14 cellular contexts compared by ENCODE assay signal in the genomic region with DNA sequence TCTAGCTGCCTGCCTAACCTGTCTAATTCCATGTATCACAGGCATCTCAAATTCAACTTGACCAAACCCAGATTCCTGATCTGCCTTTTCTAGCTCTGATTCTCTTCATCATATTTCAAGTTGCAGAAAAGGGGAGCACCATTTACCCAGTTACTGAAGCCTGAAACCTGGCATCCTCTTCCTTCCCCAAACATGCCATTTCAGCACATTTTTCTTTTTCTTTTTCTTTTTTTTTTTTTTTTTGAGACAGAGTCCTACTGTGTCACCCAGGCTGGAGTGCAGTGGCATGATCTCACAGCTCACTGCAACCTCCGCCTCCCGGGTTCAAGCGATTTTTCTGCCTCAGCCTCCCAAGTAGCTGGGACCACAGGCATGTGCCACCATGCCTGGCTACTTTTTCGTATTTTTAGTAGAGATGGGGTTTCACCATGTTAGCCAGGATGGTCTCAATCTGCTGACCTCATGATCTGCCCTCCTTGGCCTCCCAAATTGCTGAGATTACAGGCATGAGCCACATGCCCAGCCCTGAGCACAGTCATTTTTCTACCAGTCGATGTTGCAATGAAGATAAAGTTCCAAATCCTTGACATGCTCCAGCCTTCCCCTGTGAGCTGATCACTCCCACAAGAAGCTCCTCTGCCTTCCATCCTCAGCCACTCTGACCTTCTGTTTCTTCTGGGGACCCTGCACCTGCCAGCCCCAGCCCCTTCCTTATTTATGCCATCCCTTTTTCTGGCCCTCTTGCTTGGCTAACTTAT. TPM values are rescaled to one million over a fixed set of nuclear protein-coding genes. Genes with fewer than 3 reads are reported as not detected.
DNase-seq lines count a peak whose midpoint lies in the region; ATAC-seq, FAIRE-seq and TF ChIP-seq lines count a peak whose summit lies in the region.
"Had no signal": no experiment of that assay in that cellular context is flagged by ENCODE, and none has a peak within 500 bp of the region (broad histone marks: within the 10 kb centered on the region; RNA-seq: fewer than 3 reads in every experiment).

No MANE protein-coding gene starts in this region.

- POLR2A ChIA-PET in CD4-positive, alpha-beta T cell (lab: Charles Lee), result interaction anchor here (0.9 kb wide), 1 partner anchor 23 kb away, joined by 3 read pairs; no protein-coding TSS in a partner anchor
- POLR2A ChIA-PET in activated CD4-positive, alpha-beta memory T cell treated with anti-CD3 and anti-CD28 coated beads for 36 hours (lab: Charles Lee), result interaction anchor here (0.6 kb wide), 1 partner anchor 132 kb away, joined by 3 read pairs; no protein-coding TSS in a partner anchor

- H3K9me3 Mint-ChIP-seq in CD4-positive, alpha-beta T cell, result no peaks in the 10 kb centered on the region
- H3K9me3 Mint-ChIP-seq in activated CD4-positive, alpha-beta memory T cell treated with anti-CD3 and anti-CD28 coated beads for 36 hours, result no peaks in the 10 kb centered on the region

- peaks cover 5% of the 10 kb centered on the region for H3K4me1 ChIP-seq in right cardiac atrium (ENCODE audit: control insufficient read depth, insufficient read depth, low read length)
- H3K4me1 ChIP-seq: right lobe of liver had no signal

- FAIRE-seq in D721Med (lab: Jason Lieb, UNC), result no peak

- no peak overlapping the region for H3K4me3 ChIP-seq in right cardiac atrium (ENCODE audit: low read length)
- H3K4me3 ChIP-seq: left lung, right lobe of liver had no signal

- in situ Hi-C loops in GM13977 (cut with MboI; ENCODE audit: low pct_unique_long_range_greater_than_20kb, low sequenced_read_pairs, unreplicated experiment), result no loop called here

- no peak for ATAC-seq in CD4-positive, alpha-beta T cell (ENCODE audit: poor library complexity)
- ATAC-seq in GM21825 (IDR thresholded peaks at IDR 0.05; ENCODE audit: unreplicated experiment) (peak; percentile 7), right cardiac atrium (peak; percentile 52 to 73)
- ATAC-seq: left lung had no signal

- no peaks in the 10 kb centered on the region for H3K9me3 ChIP-seq in CD4-positive, alpha-beta T cell (ENCODE audit: control insufficient read depth, low read length)
- H3K9me3 ChIP-seq in right cardiac atrium (ENCODE audit: control insufficient read depth, low read length), result no peaks in the 10 kb centered on the region
- H3K9me3 ChIP-seq: left lung, right lobe of liver had no signal

- no peak for TF ChIP-seq CTCF in CD4-positive, alpha-beta T cell (IDR thresholded peaks at IDR 0.05)
- TF ChIP-seq CTCF in GM13977 (IDR thresholded peaks at IDR 0.05; ENCODE audit: extremely low read depth, insufficient read depth, missing control alignments) (no peak), D721Med (IDR thresholded peaks at IDR 0.05; ENCODE audit: insufficient read depth, missing control alignments) (no peak)

- no peak overlapping the region for H3K27ac ChIP-seq in CD4-positive, alpha-beta T cell (ENCODE audit: low read depth, low read length)
- H3K27ac ChIP-seq in right cardiac atrium (ENCODE audit: low read length), result no peak overlapping the region

- no peaks in the 10 kb centered on the region for H3K27me3 Mint-ChIP-seq in CD4-positive, alpha-beta T cell
- no peaks in the 10 kb centered on the region for H3K27me3 Mint-ChIP-seq in activated CD4-positive, alpha-beta memory T cell treated with anti-CD3 and anti-CD28 coated beads for 36 hours

- 84% methylated on average over 5 of the region's 5 CpGs for WGBS in right cardiac atrium

- no peak for DNase-seq in CD4-positive, alpha-beta T cell
- no peak for DNase-seq in activated CD4-positive, alpha-beta memory T cell treated with anti-CD3 and anti-CD28 coated beads for 36 hours
- DNase-seq in right cardiac atrium (peak in 1 of 3 donors; percentile 29), GM13977 (ENCODE audit: low spot score) (no peak), D721Med (ENCODE audit: insufficient read length, low spot score) (no peak), NCI-H2107 treated with DMSO at 0.1 percent for 48 hours (lab: John Stamatoyannopoulos, UW; ENCODE audit: unreplicated experiment) (no peak), mesenteric fat pad (ENCODE audit: low spot score) (no peak)
- DNase-seq: amygdala, DMS 273 treated with DMSO at 0.1 percent for 48 hours, erythroblast, left lung, NCI-H82, right lobe of liver had no signal

- peak overlapping the region; percentile 57 for H3K27ac Mint-ChIP-seq in CD4-positive, alpha-beta T cell
- H3K27ac Mint-ChIP-seq in activated CD4-positive, alpha-beta memory T cell treated with anti-CD3 and anti-CD28 coated beads for 36 hours, result peak overlapping the region; percentile 19

- H3K27me3 ChIP-seq in CD4-positive, alpha-beta T cell (ENCODE audit: control insufficient read depth, insufficient read depth, low read length), result no peaks in the 10 kb centered on the region
- H3K27me3 ChIP-seq in right cardiac atrium (ENCODE audit: control insufficient read depth, insufficient read depth), result no peaks in the 10 kb centered on the region
- H3K27me3 ChIP-seq: left lung, right lobe of liver had no signal

- CTCF ChIA-PET in CD4-positive, alpha-beta T cell (lab: Charles Lee), result interaction anchor here (1.6 kb wide), 1 partner anchor 16 kb away, joined by 4 read pairs; no protein-coding TSS in a partner anchor
- CTCF ChIA-PET in activated CD4-positive, alpha-beta memory T cell treated with anti-CD3 and anti-CD28 coated beads for 36 hours (lab: Charles Lee), result interaction anchor here (1.0 to 4.5 kb wide), 3 partner anchors 17 to 30 kb away, joined by 3 to 32 read pairs (median 9); no protein-coding TSS in a partner anchor

- no peak overlapping the region for H3K4me3 Mint-ChIP-seq in CD4-positive, alpha-beta T cell
- H3K4me3 Mint-ChIP-seq in activated CD4-positive, alpha-beta memory T cell treated with anti-CD3 and anti-CD28 coated beads for 36 hours, result no peak overlapping the region

- H3K36me3 Mint-ChIP-seq in CD4-positive, alpha-beta T cell (ENCODE audit: low read depth), result peaks cover 50% of the 10 kb centered on the region
- peaks cover 4% of the 10 kb centered on the region for H3K36me3 Mint-ChIP-seq in activated CD4-positive, alpha-beta memory T cell treated with anti-CD3 and anti-CD28 coated beads for 36 hours

- intact Hi-C loops in CD4-positive, alpha-beta T cell (cut with DNase I, micrococcal nuclease), result no loop called here
- intact Hi-C loops in activated CD4-positive, alpha-beta memory T cell treated with anti-CD3 and anti-CD28 coated beads for 36 hours (cut with micrococcal nuclease), result loop anchor here (2.0 to 5.0 kb wide), 4 partner anchors 32 to 279 kb away; a partner anchor contains a TSS
- intact Hi-C loops in right cardiac atrium (cut with DNase I), result no loop called here

- H3K4me1 Mint-ChIP-seq in CD4-positive, alpha-beta T cell (ENCODE audit: low read depth), result peaks cover 8% of the 10 kb centered on the region
- H3K4me1 Mint-ChIP-seq in activated CD4-positive, alpha-beta memory T cell treated with anti-CD3 and anti-CD28 coated beads for 36 hours (ENCODE audit: low read depth), result peaks cover 15% of the 10 kb centered on the region

RNA-seq across cellular contexts. Expression of a gene that starts 32.2 kb away (rescaled TPM):
- 1 to 10 TPM; 1.2 to 1.4 TPM for total RNA-seq in CD4-positive, alpha-beta T cell
- total RNA-seq in activated CD4-positive, alpha-beta memory T cell treated with anti-CD3 and anti-CD28 coated beads for 36 hours, result 1 to 10 TPM; 1.8 TPM
- total RNA-seq in right cardiac atrium, result 1 to 10 TPM; 2.3 to 4.8 (median 4.1) TPM
- 2.9 TPM for polyA plus RNA-seq in right cardiac atrium
- total RNA-seq in mesenteric fat pad, result 20.5 TPM
